10 cellular contexts compared by ENCODE assay signal in genomic region chr7:26192485-26193087, GRCh38. TPM values are rescaled to one million over a fixed set of nuclear protein-coding genes. Genes with fewer than 3 reads are reported as not detected.
A peak's percentile ranks its signal among the peaks of the same experiment; 100 is the strongest.
DNase-seq lines count a peak whose midpoint lies in the region; ATAC-seq and TF ChIP-seq lines count a peak whose summit lies in the region.
"Had no signal": no experiment of that assay in that cellular context is flagged by ENCODE, and none has a peak within 500 bp of the region (broad histone marks: within the 10 kb centered on the region; RNA-seq: fewer than 3 reads in every experiment).

No MANE protein-coding gene starts in this region.

- peaks cover 4% of the 10 kb centered on the region; the same call in 1 of the 2 replicates for H3F3A ChIP-seq in Loucy (ENCODE audit: low read depth)

- peaks cover 90% of the 10 kb centered on the region for H3K79me2 ChIP-seq in Loucy (ENCODE audit: insufficient read depth, low read length)

- peaks cover 58% of the 10 kb centered on the region for H3K4me1 ChIP-seq in Loucy (ENCODE audit: insufficient read depth, low read length, poor library complexity, severe bottlenecking)

- peak overlapping the region; percentile 99 for H3K9ac ChIP-seq in Loucy (ENCODE audit: low read depth, low read length, poor library complexity, severe bottlenecking)

- peaks cover 7% of the 10 kb centered on the region for H3K27me3 ChIP-seq in Loucy (ENCODE audit: insufficient read depth, low read length, poor library complexity, severe bottlenecking)

- intact Hi-C loops in posterior cingulate gyrus (cut with DNase I): no loop called here

- no peaks in the 10 kb centered on the region for H3K9me3 ChIP-seq in Loucy (ENCODE audit: insufficient read depth, low read depth, low read length)

- H3K4me2 ChIP-seq in Loucy (ENCODE audit: low read depth, low read length, poor library complexity, severe bottlenecking): peak overlapping the region; percentile 96

- H3K9me3 Mint-ChIP-seq in T-helper 1 cell treated with Interleukin-12 subunit alpha and Interleukin-12 subunit beta and Interleukin-4 antibody, amounts not matched to agents 30 μg/mL and 1 μg/mL, for 36 hours: no peaks in the 10 kb centered on the region
- H3K9me3 Mint-ChIP-seq in activated naive CD4-positive, alpha-beta T cell treated with anti-CD3 and anti-CD28 coated beads, Interleukin-2, amount 50 U/mL, for 72 hours: no peaks in the 10 kb centered on the region
- H3K9me3 Mint-ChIP-seq in nephron progenitor cell: no peaks in the 10 kb centered on the region

- H3K36me3 ChIP-seq in Loucy (ENCODE audit: insufficient read depth, low read length): peaks cover 93% of the 10 kb centered on the region

- H3K4me3 ChIP-seq in Loucy (ENCODE audit: low read length, poor library complexity, severe bottlenecking): peak overlapping the region; percentile 93

- H2AFZ ChIP-seq in Loucy (ENCODE audit: low read length): no peak overlapping the region

- TF ChIP-seq CTCF in Loucy (conservative IDR thresholded peaks at IDR 0.05; ENCODE audit: low read length) (no peak), nephron progenitor cell (IDR thresholded peaks at IDR 0.05) (no peak)

- peaks cover 74% of the 10 kb centered on the region for H3K4me1 Mint-ChIP-seq in T-helper 1 cell treated with Interleukin-12 subunit alpha and Interleukin-12 subunit beta and Interleukin-4 antibody, amounts not matched to agents 30 μg/mL and 1 μg/mL, for 36 hours (ENCODE audit: low read depth)
- peaks cover 62% of the 10 kb centered on the region for H3K4me1 Mint-ChIP-seq in nephron progenitor cell

- no peak for ATAC-seq in activated naive CD4-positive, alpha-beta T cell treated with anti-CD3 and anti-CD28 coated beads, Interleukin-2, amount 50 U/mL, for 72 hours
- no peak for ATAC-seq in GM21360 (IDR thresholded peaks at IDR 0.05; ENCODE audit: unreplicated experiment)
- ATAC-seq in GM18861 (IDR thresholded peaks at IDR 0.05; ENCODE audit: unreplicated experiment): no peak

- H3K9me2 ChIP-seq in Loucy (replicated peaks; ENCODE audit: low read depth, low read length): no peaks in the 10 kb centered on the region

- no peaks in the 10 kb centered on the region for H3K27me3 Mint-ChIP-seq in T-helper 1 cell treated with Interleukin-12 subunit alpha and Interleukin-12 subunit beta and Interleukin-4 antibody, amounts not matched to agents 30 μg/mL and 1 μg/mL, for 36 hours (ENCODE audit: low read depth)
- H3K27me3 Mint-ChIP-seq in nephron progenitor cell (ENCODE audit: low read depth, poor library complexity): peaks cover 5% of the 10 kb centered on the region

- H3K27ac Mint-ChIP-seq in T-helper 1 cell treated with Interleukin-12 subunit alpha and Interleukin-12 subunit beta and Interleukin-4 antibody, amounts not matched to agents 30 μg/mL and 1 μg/mL, for 36 hours: peak overlapping the region; percentile 50
- peak overlapping the region; percentile 99 to 100 for H3K27ac Mint-ChIP-seq in activated naive CD4-positive, alpha-beta T cell treated with anti-CD3 and anti-CD28 coated beads, Interleukin-2, amount 50 U/mL, for 72 hours
- peak overlapping the region; percentile 95 for H3K27ac Mint-ChIP-seq in nephron progenitor cell

- H3K36me3 Mint-ChIP-seq in T-helper 1 cell treated with Interleukin-12 subunit alpha and Interleukin-12 subunit beta and Interleukin-4 antibody, amounts not matched to agents 30 μg/mL and 1 μg/mL, for 36 hours (ENCODE audit: low read depth): peaks cover 86% of the 10 kb centered on the region
- H3K36me3 Mint-ChIP-seq in activated naive CD4-positive, alpha-beta T cell treated with anti-CD3 and anti-CD28 coated beads, Interleukin-2, amount 50 U/mL, for 72 hours: peaks cover 64 to 91% of the 10 kb centered on the region in 2 donors
- peaks cover 88% of the 10 kb centered on the region for H3K36me3 Mint-ChIP-seq in nephron progenitor cell (ENCODE audit: low read depth)

- H3K4me3 Mint-ChIP-seq in T-helper 1 cell treated with Interleukin-12 subunit alpha and Interleukin-12 subunit beta and Interleukin-4 antibody, amounts not matched to agents 30 μg/mL and 1 μg/mL, for 36 hours: peak overlapping the region; percentile 47
- no peak overlapping the region for H3K4me3 Mint-ChIP-seq in nephron progenitor cell

- H4K20me1 ChIP-seq in Loucy (ENCODE audit: insufficient read depth, low read length, poor library complexity, severe bottlenecking): peaks cover 100% of the 10 kb centered on the region

- DNase-seq in T-helper 1 cell: no peak
- no peak for DNase-seq in activated naive CD4-positive, alpha-beta T cell treated with anti-CD3 and anti-CD28 coated beads, Interleukin-2, amount 50 U/mL, for 72 hours (ENCODE audit: low spot score in 2 of 2)
- DNase-seq in nephron progenitor cell: no peak
- no peak for DNase-seq in posterior cingulate gyrus
- DNase-seq: activated CD8-positive, alpha-beta memory T cell treated with anti-CD3 and anti-CD28 coated beads, Interleukin-2, amount 50 U/mL, for 4 hours; islet precursor cell had no signal

RNA-seq across cellular contexts. Expression of gene HNRNPA2B1, which starts 8.0 kb away (rescaled TPM):
- 100 to 1,000 TPM; 695 to 940 TPM for total RNA-seq in activated naive CD4-positive, alpha-beta T cell treated with anti-CD3 and anti-CD28 coated beads, Interleukin-2, amount 50 U/mL, for 72 hours

RNA-seq across cellular contexts. Expression of gene CBX3, which starts 9.0 kb away (rescaled TPM):
- total RNA-seq in activated naive CD4-positive, alpha-beta T cell treated with anti-CD3 and anti-CD28 coated beads, Interleukin-2, amount 50 U/mL, for 72 hours: 100 to 1,000 TPM; 212 to 271 TPM

RNA-seq across cellular contexts. Expression of gene NFE2L3, which starts 40.6 kb away (rescaled TPM):
- 10 to 100 TPM; 13.0 to 24.0 TPM for total RNA-seq in activated naive CD4-positive, alpha-beta T cell treated with anti-CD3 and anti-CD28 coated beads, Interleukin-2, amount 50 U/mL, for 72 hours
